In genomic region chr12:120611527-120611926, GRCh38 we compare ENCODE assay signal across 6 cellular contexts. TPM values are rescaled to one million over a fixed set of nuclear protein-coding genes. Genes with fewer than 3 reads are reported as not detected.
"Had no signal": no experiment of that assay in that cellular context is flagged by ENCODE, and none has a peak within 500 bp of the region (broad histone marks: within the 10 kb centered on the region; RNA-seq: fewer than 3 reads in every experiment).

No MANE protein-coding gene starts in this region.

RNA-seq across cellular contexts. Expression of gene CABP1, which starts 28.9 kb away (rescaled TPM):
- total RNA-seq: dermis microvascular lymphatic vessel endothelial cell, fibroblast of lung, fibroblast of villous mesenchyme, foreskin keratinocyte, kidney epithelial cell, mononuclear cell had no signal
